In the genomic region with DNA sequence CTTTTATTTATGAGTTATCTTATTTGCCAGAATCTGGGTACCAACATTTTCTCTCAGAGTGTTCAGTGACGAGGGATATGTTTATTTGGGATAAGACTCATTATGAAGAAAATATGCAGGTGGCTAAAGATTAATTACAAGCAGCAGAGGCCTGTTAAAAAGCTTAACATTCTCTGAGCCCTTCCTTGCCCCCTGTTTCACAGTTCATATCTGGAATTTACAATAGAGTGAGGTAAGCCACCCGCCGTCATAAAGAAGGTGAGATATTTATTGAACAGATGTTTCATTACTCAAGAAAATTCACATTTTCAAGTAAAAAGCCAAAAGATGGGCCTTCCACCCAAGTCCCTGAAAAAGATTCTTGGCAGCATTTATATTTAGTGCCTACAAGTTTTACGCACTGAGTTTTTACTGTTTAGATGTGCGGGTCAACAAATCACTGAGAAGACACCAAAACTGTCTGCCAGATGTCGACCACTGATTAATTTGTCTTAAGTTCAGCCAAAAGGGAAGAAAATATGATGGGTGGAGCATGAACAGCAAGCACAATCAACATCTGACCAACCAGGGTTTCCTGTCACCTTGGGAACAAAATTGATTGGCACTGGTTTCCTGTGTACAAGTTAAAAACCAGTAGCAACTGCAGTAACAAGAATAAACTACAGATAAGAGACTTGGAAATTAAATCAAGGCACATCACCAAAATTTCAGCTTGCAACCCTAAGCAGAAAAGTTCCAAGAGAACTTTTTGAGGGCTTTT, we compare ENCODE assay signal across 13 cellular contexts.
DNase-seq lines count a peak whose midpoint lies in the region; ATAC-seq and TF ChIP-seq lines count a peak whose summit lies in the region.
"Had no signal": no experiment of that assay in that cellular context is flagged by ENCODE, and none has a peak within 500 bp of the region (broad histone marks: within the 10 kb centered on the region; RNA-seq: fewer than 3 reads in every experiment).

No MANE protein-coding gene starts in this region.

- no TSS peak for BruUV-seq in Calu3 (replicated peaks; lab: Mats Ljungman, UMichigan)

- H3K9ac ChIP-seq in HUES64 (ENCODE audit: low read depth, low read length), result no peak overlapping the region
- no peak overlapping the region for H3K9ac ChIP-seq in mesendoderm (ENCODE audit: low read length)

- H3K27ac Mint-ChIP-seq in Calu3 (ENCODE audit: unreplicated experiment), result peak overlapping the region; percentile 37
- H3K27ac Mint-ChIP-seq: IgD-negative memory B cell; stimulated activated naive CD8-positive, alpha-beta T cell treated with anti-CD3 and anti-CD28 coated beads, Interleukin-15, Interleukin-2, amounts not matched to agents 100 ng/mL and 50 ng/mL, for 24 hours had no signal

- DNase-seq in Calu3 (no peak), dermis microvascular lymphatic vessel endothelial cell (ENCODE audit: low read depth in 2 of 2) (peak; percentile 65 to 93), mesendoderm (peak; percentile 37)
- DNase-seq in stimulated activated CD4-positive, alpha-beta T cell treated with anti-CD3 and anti-CD28 coated beads, Interleukin-4, amount 100 ng/mL, for 1 hour, result no peak
- DNase-seq: activated naive CD4-positive, alpha-beta T cell treated with Interleukin-2 at 50 U/mL for 16 hours; NCI-H2171; SHP77 treated with DMSO at 0.1 percent for 48 hours had no signal

- H3K27me3 Mint-ChIP-seq in Calu3 (ENCODE audit: unreplicated experiment), result no peaks in the 10 kb centered on the region
- H3K27me3 Mint-ChIP-seq: IgD-negative memory B cell had no signal

- no peak overlapping the region for H3K56ac ChIP-seq in mesendoderm (ENCODE audit: low read length)

- H3K4me1 Mint-ChIP-seq in Calu3 (ENCODE audit: low read depth, unreplicated experiment), result no peaks in the 10 kb centered on the region

- ATAC-seq in esophagus mucosa (no peak), GM19035 (IDR thresholded peaks at IDR 0.05; ENCODE audit: unreplicated experiment) (no peak)

- no peak overlapping the region for H2BK5ac ChIP-seq in mesendoderm (ENCODE audit: low read length)

- H3K9me3 ChIP-seq in HUES64 (ENCODE audit: insufficient read depth, low read depth, low read length), result no peaks in the 10 kb centered on the region

- no peak overlapping the region for H3K4me3 ChIP-seq in HUES64 (ENCODE audit: low read length)
- no peak overlapping the region for H3K4me3 ChIP-seq in mesendoderm (ENCODE audit: low read length)

- H3K27me3 ChIP-seq in HUES64 (ENCODE audit: insufficient read depth, low read length) (no peaks in the 10 kb centered on the region), mesendoderm (ENCODE audit: insufficient read depth, low read length, poor library complexity) (no peaks in the 10 kb centered on the region)

- H3K23ac ChIP-seq in mesendoderm (ENCODE audit: low read length), result no peak overlapping the region

- H3K9me3 Mint-ChIP-seq in Calu3 (ENCODE audit: low read depth, unreplicated experiment), result no peaks in the 10 kb centered on the region
- H3K9me3 Mint-ChIP-seq: IgD-negative memory B cell; neural crest cell; stimulated activated naive CD8-positive, alpha-beta T cell treated with anti-CD3 and anti-CD28 coated beads, Interleukin-15, Interleukin-2, amounts not matched to agents 100 ng/mL and 50 ng/mL, for 24 hours had no signal

- H3K4me2 ChIP-seq in mesendoderm (ENCODE audit: low read length), result no peak overlapping the region

- H4K8ac ChIP-seq in mesendoderm (ENCODE audit: low read depth, low read length), result no peak overlapping the region

- intact Hi-C loops in Calu3 (cut with micrococcal nuclease; ENCODE audit: unreplicated experiment), result loop anchor here (5.0 to 10.0 kb wide), 2 partner anchors 368 to 840 kb away; no protein-coding TSS in a partner anchor

- CTCF ChIA-PET in Calu3 (lab: Charles Lee), result interaction anchor here (0.6 kb wide), 1 partner anchor 162 kb away, joined by 4 read pairs; no protein-coding TSS in a partner anchor

- H3K4ac ChIP-seq in mesendoderm (ENCODE audit: low read depth, low read length), result no peak overlapping the region

- no peak overlapping the region for H2AK5ac ChIP-seq in mesendoderm (ENCODE audit: low read length)

- H3K4me1 ChIP-seq in HUES64 (ENCODE audit: insufficient read depth, low read length) (peaks cover 23% of the 10 kb centered on the region), mesendoderm (ENCODE audit: control insufficient read depth, low read depth, low read length) (no peaks in the 10 kb centered on the region)

- no peak overlapping the region for H4K5ac ChIP-seq in mesendoderm (ENCODE audit: low read length)

- no peak overlapping the region for H2BK120ac ChIP-seq in mesendoderm (ENCODE audit: low read depth, low read length)

- no peak for TF ChIP-seq CTCF in Calu3 (IDR thresholded peaks at IDR 0.05; ENCODE audit: unreplicated experiment)

- H2BK15ac ChIP-seq in mesendoderm (replicated peaks; ENCODE audit: low read depth), result no peak overlapping the region

- peaks cover 6% of the 10 kb centered on the region for H3K36me3 Mint-ChIP-seq in Calu3 (ENCODE audit: insufficient read depth, unreplicated experiment)
- H3K36me3 Mint-ChIP-seq: IgD-negative memory B cell had no signal

- 93% methylated on average over 4 of the region's 6 CpGs for WGBS in HUES64
- WGBS in mesendoderm (ENCODE audit: extremely low coverage, insufficient coverage, low lambda C conversion rate), result no CpG with 5 or more reads among the region's 6 CpGs

- H3K4me3 Mint-ChIP-seq in Calu3 (ENCODE audit: low read depth, unreplicated experiment), result no peak overlapping the region
- H3K4me3 Mint-ChIP-seq: IgD-negative memory B cell; neural crest cell; stimulated activated naive CD8-positive, alpha-beta T cell treated with anti-CD3 and anti-CD28 coated beads, Interleukin-15, Interleukin-2, amounts not matched to agents 100 ng/mL and 50 ng/mL, for 24 hours had no signal

- no peaks in the 10 kb centered on the region for H3K79me2 ChIP-seq in mesendoderm (ENCODE audit: control insufficient read depth, insufficient read depth, low read length)

- no peaks in the 10 kb centered on the region for H3K79me1 ChIP-seq in mesendoderm (ENCODE audit: low read length)

- H3K27ac ChIP-seq in HUES64 (ENCODE audit: low read depth, low read length) (peak overlapping the region; percentile 14; the same call in 1 of the 2 replicates), mesendoderm (ENCODE audit: low read depth, low read length) (no peak overlapping the region)

- H3K36me3 ChIP-seq in HUES64 (ENCODE audit: insufficient read depth, low read length) (no peaks in the 10 kb centered on the region), mesendoderm (ENCODE audit: control insufficient read depth, insufficient read depth, low read length) (no peaks in the 10 kb centered on the region)

- peak overlapping the region; percentile 60 for H3K18ac ChIP-seq in mesendoderm (ENCODE audit: low read length)

Comparison
In these comparisons a context has a peak if more than half of its experiments do, and no peak if none do; other contexts are left out.
1. DNase-seq: peak in dermis microvascular lymphatic vessel endothelial cell (2 of 2) and mesendoderm (single experiment); none in Calu3 (single experiment) and stimulated activated CD4-positive, alpha-beta T cell treated with anti-CD3 and anti-CD28 coated beads, Interleukin-4, amount 100 ng/mL, for 1 hour (single experiment).